In the genomic region with DNA sequence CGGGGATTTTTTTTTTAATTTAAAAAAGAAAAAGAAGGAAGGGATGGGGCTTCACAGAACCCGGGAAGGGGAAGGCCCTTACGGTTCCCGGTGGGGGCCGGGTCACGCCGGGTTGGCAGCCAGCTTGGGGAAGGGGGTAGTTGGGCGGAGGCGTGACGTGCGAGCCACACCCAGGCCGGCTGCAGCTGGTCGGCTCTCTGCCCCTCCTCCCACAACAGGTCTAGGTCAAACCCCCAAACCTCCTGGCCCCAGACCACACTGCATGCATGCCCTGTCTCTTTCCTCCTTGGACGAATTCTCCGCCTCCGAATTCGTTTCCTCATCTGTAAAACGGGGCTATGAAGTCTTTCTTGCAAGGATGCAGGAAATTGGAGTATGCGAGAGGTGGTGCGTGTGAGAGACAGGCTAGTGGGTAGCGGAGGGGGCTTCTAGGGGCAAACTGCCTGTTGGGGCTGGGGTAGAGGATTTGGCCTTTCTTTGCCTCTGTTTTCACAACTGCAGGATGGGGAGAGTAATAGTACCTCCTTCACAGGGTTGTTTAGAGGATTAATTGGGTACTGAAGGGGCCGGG, we compare ENCODE assay signal across 1 cellular context.
TF ChIP-seq lines count a peak whose summit lies in the region.

No MANE protein-coding gene starts in this region.

TF ChIP-seq in H1, 55 proteins besides CTCF, POLR2A, EP300 and RAD21:
- no peak for TF ChIP-seq EGR1 (IDR thresholded peaks at IDR 0.05; ENCODE audit: borderline replicate concordance, low read depth, low read length)
- TF ChIP-seq KDM1A (IDR thresholded peaks at IDR 0.05; ENCODE audit: borderline replicate concordance, low read length), result peak; percentile 80
- TF ChIP-seq GTF2F1 (IDR thresholded peaks at IDR 0.05; ENCODE audit: borderline replicate concordance, low read depth, low read length), result no peak
- TF ChIP-seq, protein P1, sequence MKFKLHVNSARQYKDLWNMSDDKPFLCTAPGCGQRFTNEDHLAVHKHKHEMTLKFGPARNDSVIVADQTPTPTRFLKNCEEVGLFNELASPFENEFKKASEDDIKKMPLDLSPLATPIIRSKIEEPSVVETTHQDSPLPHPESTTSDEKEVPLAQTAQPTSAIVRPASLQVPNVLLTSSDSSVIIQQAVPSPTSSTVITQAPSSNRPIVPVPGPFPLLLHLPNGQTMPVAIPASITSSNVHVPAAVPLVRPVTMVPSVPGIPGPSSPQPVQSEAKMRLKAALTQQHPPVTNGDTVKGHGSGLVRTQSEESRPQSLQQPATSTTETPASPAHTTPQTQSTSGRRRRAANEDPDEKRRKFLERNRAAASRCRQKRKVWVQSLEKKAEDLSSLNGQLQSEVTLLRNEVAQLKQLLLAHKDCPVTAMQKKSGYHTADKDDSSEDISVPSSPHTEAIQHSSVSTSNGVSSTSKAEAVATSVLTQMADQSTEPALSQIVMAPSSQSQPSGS (IDR thresholded peaks at IDR 0.05; ENCODE audit: low read length), result no peak
- TF ChIP-seq BRCA1 (IDR thresholded peaks at IDR 0.05; ENCODE audit: low read depth, low read length), result no peak
- TF ChIP-seq RNF2 (IDR thresholded peaks at IDR 0.05; ENCODE audit: borderline replicate concordance, low read depth, low read length, missing control alignments, poor library complexity, severe bottlenecking), result peak; percentile 38
- TF ChIP-seq CREB1 (IDR thresholded peaks at IDR 0.05), result peak; percentile 86
- TF ChIP-seq CBX8 (IDR thresholded peaks at IDR 0.05; ENCODE audit: borderline replicate concordance, low read depth, low read length), result no peak
- no peak for TF ChIP-seq RBBP5 (IDR thresholded peaks at IDR 0.05; ENCODE audit: borderline replicate concordance, low read depth, low read length)
- TF ChIP-seq SP2 (IDR thresholded peaks at IDR 0.05; ENCODE audit: low read length), result no peak
- peak in 1 of 2 experiments; percentile 70; a peak in 1 of 4 replicates for TF ChIP-seq HDAC2 (IDR thresholded peaks at IDR 0.05; ENCODE audit: borderline replicate concordance in 1 of 2, low read depth in 2 of 2, low read length in 2 of 2)
- TF ChIP-seq CHD1 (IDR thresholded peaks at IDR 0.05; ENCODE audit: low read depth, low read length), result no peak
- TF ChIP-seq, protein P2, sequence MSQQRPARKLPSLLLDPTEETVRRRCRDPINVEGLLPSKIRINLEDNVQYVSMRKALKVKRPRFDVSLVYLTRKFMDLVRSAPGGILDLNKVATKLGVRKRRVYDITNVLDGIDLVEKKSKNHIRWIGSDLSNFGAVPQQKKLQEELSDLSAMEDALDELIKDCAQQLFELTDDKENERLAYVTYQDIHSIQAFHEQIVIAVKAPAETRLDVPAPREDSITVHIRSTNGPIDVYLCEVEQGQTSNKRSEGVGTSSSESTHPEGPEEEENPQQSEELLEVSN (IDR thresholded peaks at IDR 0.05), result peak; percentile 57; the same call in 1 of the 2 replicates
- peak; percentile 60 to 81; a peak in 3 of 4 replicates for TF ChIP-seq SIN3A (conservative IDR thresholded peaks at IDR 0.05 in 1 of 2, IDR thresholded peaks at IDR 0.05 in 1 of 2; ENCODE audit: low read depth in 1 of 2, low read length in 2 of 2)
- peak; percentile 73; the same call in 1 of the 2 replicates for TF ChIP-seq TCF12 (IDR thresholded peaks at IDR 0.05; ENCODE audit: low read depth, low read length)
- no peak for TF ChIP-seq KDM4A (IDR thresholded peaks at IDR 0.05; ENCODE audit: low read depth, low read length, severe bottlenecking)
- TF ChIP-seq, protein P3, sequence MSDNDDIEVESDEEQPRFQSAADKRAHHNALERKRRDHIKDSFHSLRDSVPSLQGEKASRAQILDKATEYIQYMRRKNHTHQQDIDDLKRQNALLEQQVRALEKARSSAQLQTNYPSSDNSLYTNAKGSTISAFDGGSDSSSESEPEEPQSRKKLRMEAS (IDR thresholded peaks at IDR 0.05), result peak; percentile 75
- TF ChIP-seq SP1 (IDR thresholded peaks at IDR 0.05; ENCODE audit: low read depth, low read length), result peak; percentile 70; the same call in 1 of the 2 replicates
- TF ChIP-seq, protein P4, sequence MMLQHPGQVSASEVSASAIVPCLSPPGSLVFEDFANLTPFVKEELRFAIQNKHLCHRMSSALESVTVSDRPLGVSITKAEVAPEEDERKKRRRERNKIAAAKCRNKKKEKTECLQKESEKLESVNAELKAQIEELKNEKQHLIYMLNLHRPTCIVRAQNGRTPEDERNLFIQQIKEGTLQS (IDR thresholded peaks at IDR 0.05; ENCODE audit: insufficient read depth, low read depth, low read length), result no peak
- TF ChIP-seq JUN (IDR thresholded peaks at IDR 0.05; ENCODE audit: low read depth, low read length), result no peak
- no peak for TF ChIP-seq TAF7 (optimal IDR thresholded peaks at IDR 0.05; ENCODE audit: borderline replicate concordance, low read depth, low read length)
- TF ChIP-seq TAF1 (IDR thresholded peaks at IDR 0.05; ENCODE audit: low read depth, low read length), result peak; percentile 49; the same call in 1 of the 2 replicates
